ENCODE assay signal across 30 cellular contexts in genomic region chr1:16071614-16072013, GRCh38. TPM values are rescaled to one million over a fixed set of nuclear protein-coding genes. Genes with fewer than 3 reads are reported as not detected.
"Had no signal": no experiment of that assay in that cellular context is flagged by ENCODE, and none has a peak within 500 bp of the region (broad histone marks: within the 10 kb centered on the region; RNA-seq: fewer than 3 reads in every experiment).

No MANE protein-coding gene starts in this region.

- H3K4me3 Mint-ChIP-seq: activated CD4-positive, alpha-beta T cell treated with anti-CD3 and anti-CD28 coated beads for 36 hours; central memory CD8-positive, alpha-beta T cell had no signal

- H3K27ac Mint-ChIP-seq: activated CD4-positive, alpha-beta memory T cell treated with anti-CD3 and anti-CD28 coated beads, Interleukin-2, amount 10 ng/mL, durations not matched to agents 7 days and 5 days; activated CD4-positive, alpha-beta T cell treated with anti-CD3 and anti-CD28 coated beads for 36 hours; activated T-helper 2 cell treated with anti-CD3 and anti-CD28 coated beads, Interferon-gamma antibody, Interleukin-2, Interleukin-4, amounts not matched to agents 10 μg/mL and 5 μg/mL and 100 μg/mL, durations not matched to agents 14 hours and 24 hours and 36 hours; T-cell had no signal

- H3K9me3 Mint-ChIP-seq: activated CD4-positive, alpha-beta memory T cell treated with anti-CD3 and anti-CD28 coated beads, Interleukin-2, amount 10 ng/mL, durations not matched to agents 7 days and 5 days; activated T-helper 2 cell treated with anti-CD3 and anti-CD28 coated beads, Interferon-gamma antibody, Interleukin-2, Interleukin-4, amounts not matched to agents 10 μg/mL and 5 μg/mL and 100 μg/mL, durations not matched to agents 14 hours and 24 hours and 36 hours; brain; central memory CD8-positive, alpha-beta T cell; T-cell had no signal

- H3K27me3 Mint-ChIP-seq: central memory CD8-positive, alpha-beta T cell had no signal

- ATAC-seq: activated CD4-positive, alpha-beta T cell treated with anti-CD3 and anti-CD28 coated beads for 36 hours; T-cell had no signal

- H3K27ac ChIP-seq: VCaP had no signal

- H3K36me3 Mint-ChIP-seq: brain, T-cell had no signal

- DNase-seq: activated CD4-positive, alpha-beta memory T cell treated with anti-CD3 and anti-CD28 coated beads, Interleukin-2, amount 10 ng/mL, durations not matched to agents 7 days and 5 days; activated CD4-positive, alpha-beta T cell treated with anti-CD3 and anti-CD28 coated beads for 36 hours; activated CD4-positive, alpha-beta T cell treated with anti-CD3 and anti-CD28 coated beads, Interleukin-2, amount 50 U/mL, for 1 hour; activated gamma-delta T cell treated with Interleukin-2 at 50 U/mL for 16 hours; activated naive CD4-positive, alpha-beta T cell treated with anti-CD3 and anti-CD28 coated beads, Interleukin-2, amount 50 U/mL, for 16 hours; activated T-cell treated with anti-CD3 and anti-CD28 coated beads for 4 hours; activated T-cell treated with anti-CD3 and anti-CD28 coated beads, Interleukin-2, amount 50 U/mL, for 48 hours; amygdala; KG1; NCI-H1092; NCI-H1417 treated with DMSO at 0.1 percent for 48 hours; NCI-H1694; NCI-H2029; NCI-H2107; NCI-H2171 treated with DMSO at 0.1 percent for 48 hours; NCI-H226; NCI-H526; NCI-H82; SIG-M5; T-cell had no signal

RNA-seq across cellular contexts. Expression of gene FAM131C, which starts 1.8 kb away (rescaled TPM):
- total RNA-seq: MCF 10A, OCI-LY7, RPMI7951 had no signal

RNA-seq across cellular contexts. Expression of gene CLCNKB, which starts 28.0 kb away (rescaled TPM):
- total RNA-seq: activated CD4-positive, alpha-beta memory T cell treated with anti-CD3 and anti-CD28 coated beads, Interleukin-2, amount 10 ng/mL, durations not matched to agents 7 days and 5 days; activated CD4-positive, alpha-beta T cell treated with anti-CD3 and anti-CD28 coated beads for 36 hours; activated CD8-positive, alpha-beta memory T cell treated with anti-CD3 and anti-CD28 coated beads for 36 hours; activated T-helper 2 cell treated with anti-CD3 and anti-CD28 coated beads, Interferon-gamma antibody, Interleukin-2, Interleukin-4, amounts not matched to agents 10 μg/mL and 5 μg/mL and 100 μg/mL, durations not matched to agents 14 hours and 24 hours and 36 hours; MCF 10A; OCI-LY7; RPMI7951; T-cell; T-helper 2 cell treated with Interferon-gamma antibody and Interleukin-4, amounts not matched to agents 100 ng/mL and 5 ng/mL, for 36 hours had no signal

RNA-seq across cellular contexts. Expression of gene CLCNKA, which starts 49.8 kb away (rescaled TPM):
- total RNA-seq: activated CD4-positive, alpha-beta T cell treated with anti-CD3 and anti-CD28 coated beads for 36 hours; activated CD8-positive, alpha-beta memory T cell treated with anti-CD3 and anti-CD28 coated beads for 36 hours; activated T-helper 2 cell treated with anti-CD3 and anti-CD28 coated beads, Interferon-gamma antibody, Interleukin-2, Interleukin-4, amounts not matched to agents 10 μg/mL and 5 μg/mL and 100 μg/mL, durations not matched to agents 14 hours and 24 hours and 36 hours; MCF 10A; NCI-H460; OCI-LY7; T-cell; T-helper 2 cell treated with Interferon-gamma antibody and Interleukin-4, amounts not matched to agents 100 ng/mL and 5 ng/mL, for 36 hours had no signal

RNA-seq across cellular contexts. Expression of gene HSPB7, which starts 53.8 kb away (rescaled TPM):
- total RNA-seq: activated CD4-positive, alpha-beta memory T cell treated with anti-CD3 and anti-CD28 coated beads, Interleukin-2, amount 10 ng/mL, durations not matched to agents 7 days and 5 days; activated CD4-positive, alpha-beta T cell treated with anti-CD3 and anti-CD28 coated beads for 36 hours; activated CD8-positive, alpha-beta memory T cell treated with anti-CD3 and anti-CD28 coated beads for 36 hours; activated T-helper 2 cell treated with anti-CD3 and anti-CD28 coated beads, Interferon-gamma antibody, Interleukin-2, Interleukin-4, amounts not matched to agents 10 μg/mL and 5 μg/mL and 100 μg/mL, durations not matched to agents 14 hours and 24 hours and 36 hours; MCF 10A; NCI-H460; OCI-LY7; T-helper 2 cell treated with Interferon-gamma antibody and Interleukin-4, amounts not matched to agents 100 ng/mL and 5 ng/mL, for 36 hours had no signal
